In genomic region chr5:5198111-5198510, GRCh38 we compare ENCODE assay signal across 27 cellular contexts. TPM values are rescaled to one million over a fixed set of nuclear protein-coding genes. Genes with fewer than 3 reads are reported as not detected.
DNase-seq lines count a peak whose midpoint lies in the region; FAIRE-seq and TF ChIP-seq lines count a peak whose summit lies in the region.
"Had no signal": no experiment of that assay in that cellular context is flagged by ENCODE, and none has a peak within 500 bp of the region (broad histone marks: within the 10 kb centered on the region; RNA-seq: fewer than 3 reads in every experiment).

No MANE protein-coding gene starts in this region.

- H3K79me2 ChIP-seq in astrocyte (ENCODE audit: insufficient read depth, low read length), result no peaks in the 10 kb centered on the region

- no peak overlapping the region for H3K4me2 ChIP-seq in astrocyte (ENCODE audit: low read length)
- H3K4me2 ChIP-seq: BLaER1 had no signal

- no peak for TF ChIP-seq CTCF in A673 (conservative IDR thresholded peaks at IDR 0.05; ENCODE audit: low read depth, low read length)
- TF ChIP-seq CTCF in astrocyte (IDR thresholded peaks at IDR 0.05; ENCODE audit: insufficient read depth, low read depth, low read length), result no peak
- TF ChIP-seq CTCF in fibroblast of the aortic adventitia (IDR thresholded peaks at IDR 0.05; ENCODE audit: insufficient read depth, low read length), result no peak

- no peak for FAIRE-seq in astrocyte (lab: Jason Lieb, UNC)
- FAIRE-seq: D721Med, GM12878 had no signal

- peak; percentile 6 for DNase-seq in A673 (ENCODE audit: low spot score)
- peak; percentile 35 for DNase-seq in HT1080 (ENCODE audit: low read depth)
- DNase-seq in astrocyte (ENCODE audit: low read depth), result peak; percentile 77
- peak; percentile 36 for DNase-seq in fibroblast of the aortic adventitia (ENCODE audit: low read depth)
- no peak for DNase-seq in SK-N-DZ (ENCODE audit: low spot score)
- no peak for DNase-seq in stimulated activated naive CD4-positive, alpha-beta T cell (lab: John Stamatoyannopoulos, UW)
- DNase-seq in NCI-H748 treated with DMSO at 0.1 percent for 48 hours (lab: John Stamatoyannopoulos, UW), result no peak
- DNase-seq: 8988T; CD4-positive, alpha-beta T cell; GDM1; GOT3; HCEC 1CT; NCI-H1092; NCI-H1417 treated with DMSO at 0.1 percent for 48 hours; NCI-H187; NCI-H2171 treated with DMSO at 0.1 percent for 48 hours; NCI-H446; NCI-H524 treated with DMSO at 0.1 percent for 48 hours; NCI-H82; NK-92 treated with Interleukin-12 subunit alpha and Interleukin-12 subunit beta, amount 100 ng/mL, for 24 hours; PC-3; SJCRH30 had no signal

- CTCF ChIA-PET in A673 (lab: Charles Lee), result no interaction called here

- H3K9me3 Mint-ChIP-seq in astrocyte (ENCODE audit: unreplicated experiment), result no peaks in the 10 kb centered on the region
- H3K9me3 Mint-ChIP-seq: CD4-positive, alpha-beta T cell had no signal

- H3K4me1 Mint-ChIP-seq in astrocyte (ENCODE audit: low read depth, unreplicated experiment), result no peaks in the 10 kb centered on the region

- H3K36me3 Mint-ChIP-seq in astrocyte (ENCODE audit: low read depth, unreplicated experiment), result no peaks in the 10 kb centered on the region

- no TSS peak for BruUV-seq in A673 (replicated peaks; lab: Mats Ljungman, UMichigan)

- no peak overlapping the region for H2AFZ ChIP-seq in astrocyte (ENCODE audit: low read depth, low read length)

- H3K4me3 ChIP-seq in A673 (ENCODE audit: low read depth, low read length, poor library complexity, severe bottlenecking), result no peak overlapping the region
- no peak overlapping the region for H3K4me3 ChIP-seq in astrocyte (ENCODE audit: insufficient read depth, low read depth, low read length)
- no peak overlapping the region for H3K4me3 ChIP-seq in fibroblast of the aortic adventitia (ENCODE audit: low read depth, low read length)
- H3K4me3 ChIP-seq: BLaER1, GM12878, SJCRH30 had no signal

- no peaks in the 10 kb centered on the region for H3K27me3 Mint-ChIP-seq in astrocyte (ENCODE audit: low read depth, unreplicated experiment)
- H3K27me3 Mint-ChIP-seq: CD4-positive, alpha-beta T cell had no signal

- H3K27me3 ChIP-seq in A673 (replicated peaks; ENCODE audit: insufficient read depth, low read depth, low read length, poor library complexity), result peaks cover 34% of the 10 kb centered on the region
- no peaks in the 10 kb centered on the region for H3K27me3 ChIP-seq in astrocyte (ENCODE audit: insufficient read depth, low read length)
- H3K27me3 ChIP-seq: BLaER1, SJCRH30 had no signal

- H3K9me3 ChIP-seq in A673 (ENCODE audit: low read depth, low read length, poor library complexity, severe bottlenecking) (no peaks in the 10 kb centered on the region), astrocyte (ENCODE audit: insufficient read depth, low read depth, low read length) (no peaks in the 10 kb centered on the region)
- H3K9me3 ChIP-seq: SJCRH30 had no signal

- intact Hi-C loops in A673 (cut with micrococcal nuclease; ENCODE audit: unreplicated experiment), result no loop called here

- H3K9ac ChIP-seq in astrocyte (ENCODE audit: low read length), result no peak overlapping the region
- H3K9ac ChIP-seq: BLaER1 had no signal

- no peak overlapping the region for H3K4me3 Mint-ChIP-seq in astrocyte (ENCODE audit: unreplicated experiment)
- H3K4me3 Mint-ChIP-seq: CD4-positive, alpha-beta T cell had no signal

- POLR2A ChIA-PET in A673 (lab: Charles Lee; ENCODE audit: low non-redundant PET), result no interaction called here

- no peak overlapping the region for H3K27ac Mint-ChIP-seq in astrocyte (ENCODE audit: unreplicated experiment)
- H3K27ac Mint-ChIP-seq: CD4-positive, alpha-beta T cell had no signal

- H4K20me1 ChIP-seq in astrocyte (ENCODE audit: insufficient read depth, low read length), result no peaks in the 10 kb centered on the region
- H4K20me1 ChIP-seq: BLaER1 had no signal

- H3K36me3 ChIP-seq in A673 (ENCODE audit: insufficient read depth, low read length, poor library complexity, severe bottlenecking) (no peaks in the 10 kb centered on the region), astrocyte (ENCODE audit: insufficient read depth, low read length) (peaks cover 23% of the 10 kb centered on the region)
- H3K36me3 ChIP-seq: BLaER1, SJCRH30 had no signal

- H3K27ac ChIP-seq in A673 (ENCODE audit: low read depth, low read length, poor library complexity, severe bottlenecking) (no peak overlapping the region), astrocyte (ENCODE audit: low read depth, low read length) (no peak overlapping the region)
- H3K27ac ChIP-seq: BLaER1, HL-60, SJCRH30 had no signal

- H3K4me1 ChIP-seq in A673 (ENCODE audit: insufficient read depth, low read length, poor library complexity, severe bottlenecking), result peaks cover 9% of the 10 kb centered on the region
- H3K4me1 ChIP-seq in astrocyte (ENCODE audit: insufficient read depth, low read length), result no peaks in the 10 kb centered on the region
- H3K4me1 ChIP-seq: SJCRH30 had no signal

RNA-seq across cellular contexts. Expression of gene ADAMTS16, which starts 58.0 kb away (rescaled TPM):
- total RNA-seq in A673 (2021) (0.28 and 0.35 TPM in 2 replicates), astrocyte (5.7 and 11.4 TPM in 2 replicates), fibroblast of the aortic adventitia (ENCODE audit: low replicate concordance) (0.27 TPM in 1 of 2 replicates, not detected in the other)
- 3.9 and 4.7 TPM in 2 replicates for total RNA-seq in HT1080 (2014; rRNA removed; shearing (Covaris generic))
- 4.6 and 5.2 TPM in 2 replicates for polyA plus RNA-seq in HT1080 (2015; cell fraction: cytosol; rRNA removed)
- 16.1 and 19.0 TPM in 2 replicates for polyA plus RNA-seq in HT1080 (2015; cell fraction: nucleus; rRNA removed)
- 0.59 and 0.85 TPM in 2 replicates for polyA plus RNA-seq in SK-N-DZ (2014; cell fraction: cytosol; rRNA removed)
- 0.47 and 0.79 TPM in 2 replicates for polyA plus RNA-seq in SK-N-DZ (2014; cell fraction: nucleus; rRNA removed)
- total RNA-seq: CD4-positive, alpha-beta T cell; GM12878; Right ventricle myocardium inferior had no signal

Comparison
In these comparisons a context has a peak if more than half of its experiments do, and no peak if none do; other contexts are left out.
1. DNase-seq: peak in A673 (single experiment), HT1080 (single experiment), astrocyte (single experiment) and fibroblast of the aortic adventitia (single experiment); none in SK-N-DZ (single experiment), stimulated activated naive CD4-positive, alpha-beta T cell (0 of 6) and NCI-H748 treated with DMSO at 0.1 percent for 48 hours (single experiment).